8 cellular contexts compared by ENCODE assay signal in genomic region chr14:73025544-73025943, GRCh38. TPM values are rescaled to one million over a fixed set of nuclear protein-coding genes. Genes with fewer than 3 reads are reported as not detected.
DNase-seq lines count a peak whose midpoint lies in the region; ATAC-seq and TF ChIP-seq lines count a peak whose summit lies in the region.

No MANE protein-coding gene starts in this region.

- H3K27ac ChIP-seq in CD4-positive, alpha-beta memory T cell (ENCODE audit: low read depth, low read length): no peak overlapping the region
- no peak overlapping the region for H3K27ac ChIP-seq in colonic mucosa

- H3K36me3 Mint-ChIP-seq in CD4-positive, alpha-beta memory T cell: peaks cover 24 to 42% of the 10 kb centered on the region in 2 donors
- H3K36me3 Mint-ChIP-seq in natural killer cell: peaks cover 8% of the 10 kb centered on the region

- peaks cover 11% of the 10 kb centered on the region for H3K36me3 ChIP-seq in CD4-positive, alpha-beta memory T cell (ENCODE audit: insufficient read depth, low read length)
- H3K36me3 ChIP-seq in colonic mucosa (no peaks in the 10 kb centered on the region), BE2C (peaks cover 9% of the 10 kb centered on the region; the same call in 1 of the 2 replicates)

- peak overlapping the region in 1 of 7 donors; percentile 41 for H3K27ac Mint-ChIP-seq in CD4-positive, alpha-beta memory T cell
- H3K27ac Mint-ChIP-seq in natural killer cell: peak overlapping the region; percentile 83 to 94

- H3K9ac ChIP-seq in colonic mucosa (ENCODE audit: low read depth in 2 of 2, low read length in 2 of 2): no peak overlapping the region

- H3K9me3 ChIP-seq in CD4-positive, alpha-beta memory T cell (ENCODE audit: control insufficient read depth in 1 of 2, low read length in 2 of 2): no peaks in the 10 kb centered on the region
- no peaks in the 10 kb centered on the region for H3K9me3 ChIP-seq in colonic mucosa
- no peaks in the 10 kb centered on the region for H3K9me3 ChIP-seq in BE2C

- CTCF ChIA-PET in CD4-positive, alpha-beta memory T cell (lab: Charles Lee; ENCODE audit: partially characterized antibody): no interaction called here

- POLR2A ChIA-PET in CD4-positive, alpha-beta memory T cell (lab: Charles Lee; ENCODE audit: partially characterized antibody): interaction anchor here (6.4 kb wide), 1 partner anchor 34 kb away, joined by 88 read pairs; the partner anchor contains the start of gene RBM25

- TF ChIP-seq CTCF in LNCaP clone FGC (IDR thresholded peaks at IDR 0.05; ENCODE audit: control insufficient read depth, extremely low read depth, insufficient read depth) (0 out of 2 replicates have a peak, but pooled peaks have one; percentile 1), colonic mucosa (IDR thresholded peaks at IDR 0.05) (no peak), natural killer cell (IDR thresholded peaks at IDR 0.05) (no peak), BE2C (IDR thresholded peaks at IDR 0.05; ENCODE audit: low read depth, low read length) (no peak)

- peak overlapping the region; percentile 15 to 98 (median 94) for H3K4me3 Mint-ChIP-seq in CD4-positive, alpha-beta memory T cell
- H3K4me3 Mint-ChIP-seq in natural killer cell: peak overlapping the region; percentile 90

- H3K4me1 Mint-ChIP-seq in CD4-positive, alpha-beta memory T cell: peaks cover 36 to 55% (median 45%) of the 10 kb centered on the region in 4 donors
- peaks cover 43 to 45% of the 10 kb centered on the region in 2 donors for H3K4me1 Mint-ChIP-seq in natural killer cell

- H3K4me3 ChIP-seq in CD4-positive, alpha-beta memory T cell (ENCODE audit: low read length in 2 of 2): no peak overlapping the region
- H3K4me3 ChIP-seq in LNCaP clone FGC (ENCODE audit: low read depth, low read length) (no peak overlapping the region), colonic mucosa (peak overlapping the region; percentile 66), BE2C (ENCODE audit: low read depth, low read length) (no peak overlapping the region)

- peaks cover 30% of the 10 kb centered on the region for H3K4me1 ChIP-seq in CD4-positive, alpha-beta memory T cell (ENCODE audit: insufficient read depth, low read length)
- H3K4me1 ChIP-seq in colonic mucosa (peaks cover 5% of the 10 kb centered on the region), BE2C (no peaks in the 10 kb centered on the region)

- H3K27me3 ChIP-seq in CD4-positive, alpha-beta memory T cell (ENCODE audit: insufficient read depth, low read length): no peaks in the 10 kb centered on the region
- H3K27me3 ChIP-seq in colonic mucosa (no peaks in the 10 kb centered on the region), BE2C (no peaks in the 10 kb centered on the region)

- ATAC-seq in natural killer cell (no peak), HG03039 (IDR thresholded peaks at IDR 0.05; ENCODE audit: unreplicated experiment) (no peak), HG02870 (IDR thresholded peaks at IDR 0.05; ENCODE audit: unreplicated experiment) (no peak)

- no peaks in the 10 kb centered on the region for H3K9me3 Mint-ChIP-seq in CD4-positive, alpha-beta memory T cell
- H3K9me3 Mint-ChIP-seq in natural killer cell: no peaks in the 10 kb centered on the region

- intact Hi-C loops in CD4-positive, alpha-beta memory T cell (cut with micrococcal nuclease): loop anchor here (10.0 kb wide), 1 partner anchor 101 kb away; the partner anchor contains the start of gene DCAF4
- intact Hi-C loops in colonic mucosa (cut with DNase I): no loop called here
- intact Hi-C loops in natural killer cell (cut with micrococcal nuclease): no loop called here

- no peaks in the 10 kb centered on the region for H3K27me3 Mint-ChIP-seq in CD4-positive, alpha-beta memory T cell
- H3K27me3 Mint-ChIP-seq in natural killer cell (ENCODE audit: low read depth in 2 of 2): no peaks in the 10 kb centered on the region

- no peak for DNase-seq in CD4-positive, alpha-beta memory T cell
- no peak for DNase-seq in LNCaP clone FGC (ENCODE audit: low read depth)
- DNase-seq in colonic mucosa: no peak
- no peak for DNase-seq in natural killer cell
- no peak for DNase-seq in NOMO-1 treated with DMSO at 0.1 percent for 48 hours (lab: John Stamatoyannopoulos, UW; ENCODE audit: unreplicated experiment)
- no peak for DNase-seq in BE2C

RNA-seq across cellular contexts. Expression of gene ZFYVE1, which starts 1.4 kb away (rescaled TPM):
- total RNA-seq in CD4-positive, alpha-beta memory T cell: 10 to 100 TPM; 18.7 to 21.5 TPM
- polyA plus RNA-seq in CD4-positive, alpha-beta memory T cell: 10 to 100 TPM in 1 of 2 donors, 1 to 10 TPM in 1; 4.5 to 11.0 TPM
- total RNA-seq in colonic mucosa (10 to 100 TPM; 11.7 to 17.5 TPM), natural killer cell (10 to 100 TPM; 24.1 to 28.6 (median 25.6) TPM)
- 7.6 TPM for polyA plus RNA-seq in BE2C (2012; ENCODE audit: insufficient read depth, insufficient read length, low read depth)

RNA-seq across cellular contexts. Expression of gene RBM25, which starts 32.8 kb away (rescaled TPM):
- total RNA-seq in CD4-positive, alpha-beta memory T cell: 100 to 1,000 TPM; 143 to 149 TPM
- polyA plus RNA-seq in CD4-positive, alpha-beta memory T cell: 10 to 100 TPM; 28.1 to 63.5 TPM
- total RNA-seq in colonic mucosa (10 to 100 TPM; 57.0 to 62.8 TPM), natural killer cell (100 to 1,000 TPM; 180 to 185 (median 182) TPM)
- 40.9 TPM for polyA plus RNA-seq in BE2C (2012; ENCODE audit: insufficient read depth, insufficient read length, low read depth)
